12 cellular contexts compared by ENCODE assay signal in genomic region chr19:38455031-38455430, GRCh38. TPM values are rescaled to one million over a fixed set of nuclear protein-coding genes. Genes with fewer than 3 reads are reported as not detected.
A peak's percentile ranks its signal among the peaks of the same experiment; 100 is the strongest.
DNase-seq lines count a peak whose midpoint lies in the region; ATAC-seq and TF ChIP-seq lines count a peak whose summit lies in the region.
"Had no signal": no experiment of that assay in that cellular context is flagged by ENCODE, and none has a peak within 500 bp of the region (broad histone marks: within the 10 kb centered on the region; RNA-seq: fewer than 3 reads in every experiment).

No MANE protein-coding gene starts in this region.

- no peak overlapping the region for H2AFZ ChIP-seq in Karpas-422 (ENCODE audit: low read length)

- H3K4me2 ChIP-seq in Karpas-422 (ENCODE audit: low read depth, low read length, poor library complexity, severe bottlenecking): no peak overlapping the region

- H3K27ac ChIP-seq in Karpas-422 (ENCODE audit: low read length): no peak overlapping the region
- H3K27ac ChIP-seq: left ventricle myocardium inferior, tibial nerve had no signal

- no peaks in the 10 kb centered on the region for H3K9me3 ChIP-seq in Karpas-422 (ENCODE audit: low read length)
- H3K9me3 ChIP-seq: left ventricle myocardium inferior, tibial nerve had no signal

- no peaks in the 10 kb centered on the region for H4K20me1 ChIP-seq in Karpas-422 (ENCODE audit: insufficient read depth, low read depth, low read length)

- H3K79me2 ChIP-seq in Karpas-422 (ENCODE audit: low read length): no peaks in the 10 kb centered on the region

- no peaks in the 10 kb centered on the region for H3K9me2 ChIP-seq in Karpas-422 (replicated peaks; ENCODE audit: insufficient read depth, low read length)

- no peaks in the 10 kb centered on the region for H3K27me3 ChIP-seq in Karpas-422 (ENCODE audit: low read length)
- H3K27me3 ChIP-seq: tibial nerve had no signal

- TF ChIP-seq CTCF in GM10266 (IDR thresholded peaks at IDR 0.05; ENCODE audit: control insufficient read depth, insufficient read depth, low read depth, missing control alignments): no peak

- H3K9ac ChIP-seq in Karpas-422 (ENCODE audit: low read length): no peak overlapping the region

- no peaks in the 10 kb centered on the region for H3K4me1 ChIP-seq in Karpas-422 (ENCODE audit: low read length)
- H3K4me1 ChIP-seq: left ventricle myocardium inferior, tibial nerve had no signal

- no peaks in the 10 kb centered on the region for H3K36me3 ChIP-seq in Karpas-422 (ENCODE audit: insufficient read depth, low read length)
- H3K36me3 ChIP-seq: left ventricle myocardium inferior, tibial nerve had no signal

- no peak for ATAC-seq in HG03439 (IDR thresholded peaks at IDR 0.05; ENCODE audit: unreplicated experiment)

- no peak overlapping the region for H3K4me3 ChIP-seq in Karpas-422 (ENCODE audit: low read length)
- H3K4me3 ChIP-seq: left ventricle myocardium inferior, tibial nerve had no signal

- DNase-seq in GM10266 (ENCODE audit: extremely low spot score): peak; percentile 63
- DNase-seq in Karpas-422: peak; percentile 64
- peak; percentile 46 for DNase-seq in astrocyte of the hippocampus (ENCODE audit: low read depth, low spot score)
- peak; percentile 21 to 31 for DNase-seq in lung microvascular endothelial cell (ENCODE audit: low read depth in 2 of 2)
- no peak for DNase-seq in NCI-H2029 treated with DMSO at 0.1 percent for 48 hours (lab: John Stamatoyannopoulos, UW)
- no peak for DNase-seq in activated effector memory CD4-positive, alpha-beta T cell treated with anti-CD3 and anti-CD28 coated beads, Interleukin-2, amount 50 U/mL, for 16 hours
- DNase-seq: cortex of kidney; left ventricle myocardium inferior; NCI-H187 treated with DMSO at 0.1 percent for 48 hours; stimulated activated CD4-positive, alpha-beta T cell treated with anti-CD3 and anti-CD28 coated beads, Interleukin-15, amount 100 ng/mL, for 24 hours had no signal

RNA-seq across cellular contexts. Expression of gene RYR1, which starts 21.5 kb away (rescaled TPM):
- total RNA-seq in Karpas-422 (2014; rRNA removed; shearing (Covaris generic); ENCODE audit: low replicate concordance): 0.45 and 1.3 TPM in 2 replicates
- not detected in 2 replicates for total RNA-seq in lung microvascular endothelial cell

RNA-seq across cellular contexts. Expression of gene RASGRP4, which starts 29.0 kb away (rescaled TPM):
- 0.14 and 0.15 TPM in 2 replicates for total RNA-seq in Karpas-422 (2014; rRNA removed; shearing (Covaris generic); ENCODE audit: low replicate concordance)
- total RNA-seq in lung microvascular endothelial cell: not detected in 2 replicates

RNA-seq across cellular contexts. Expression of gene FAM98C, which starts 52.1 kb away (rescaled TPM):
- total RNA-seq in Karpas-422 (2014; rRNA removed; shearing (Covaris generic); ENCODE audit: low replicate concordance): 12.8 and 21.4 TPM in 2 replicates
- 4.0 and 4.8 TPM in 2 replicates for total RNA-seq in lung microvascular endothelial cell

Comparison
In these comparisons a context has a peak if more than half of its experiments do, and no peak if none do; other contexts are left out.
1. DNase-seq: peak in GM10266 (single experiment), Karpas-422 (single experiment), astrocyte of the hippocampus (single experiment) and lung microvascular endothelial cell (2 of 2); none in NCI-H2029 treated with DMSO at 0.1 percent for 48 hours (single experiment) and activated effector memory CD4-positive, alpha-beta T cell treated with anti-CD3 and anti-CD28 coated beads, Interleukin-2, amount 50 U/mL, for 16 hours (single experiment).